ENCODE assay signal across 8 cellular contexts in the genomic region with DNA sequence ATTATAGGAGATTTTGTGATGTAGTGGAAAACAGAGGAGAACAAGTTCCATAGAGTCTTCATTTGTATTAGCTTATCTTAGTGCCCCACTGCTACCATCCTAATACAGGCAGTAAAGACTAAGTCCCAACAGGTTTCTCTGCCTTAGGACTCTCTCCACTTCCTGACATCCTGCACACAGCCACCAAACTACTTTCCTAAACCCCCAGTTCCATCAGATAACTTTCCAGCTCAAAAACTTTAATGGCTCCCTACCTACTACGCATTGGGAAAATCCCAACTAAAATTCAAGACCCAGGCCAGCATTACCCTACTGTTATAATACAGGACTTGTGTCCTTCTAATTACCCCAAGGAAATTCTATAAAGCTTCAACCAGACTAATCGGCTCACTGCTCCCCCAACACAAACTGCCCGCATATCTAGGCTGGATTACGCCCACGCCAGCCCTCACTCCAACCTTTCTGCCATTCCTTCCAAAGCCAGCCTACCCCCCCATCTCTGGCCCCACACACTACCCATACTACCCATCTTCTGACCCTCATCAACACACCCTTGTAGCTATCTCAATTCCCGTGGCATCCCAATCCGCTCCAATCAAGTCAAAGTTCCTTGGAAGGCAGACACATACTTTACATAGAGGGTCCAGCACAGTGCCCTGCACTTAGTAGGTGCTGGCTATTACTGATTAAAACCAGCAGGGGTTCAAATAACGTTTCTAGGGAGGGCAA. TPM values are rescaled to one million over a fixed set of nuclear protein-coding genes. Genes with fewer than 3 reads are reported as not detected.
DNase-seq lines count a peak whose midpoint lies in the region; ATAC-seq, FAIRE-seq and TF ChIP-seq lines count a peak whose summit lies in the region.

No MANE protein-coding gene starts in this region.

- no peaks in the 10 kb centered on the region for H3K9me2 ChIP-seq in hepatocyte (replicated peaks; ENCODE audit: insufficient read depth)

- peaks cover 36% of the 10 kb centered on the region for H3K36me3 ChIP-seq in WERI-Rb-1
- H3K36me3 ChIP-seq in hepatocyte (replicated peaks; ENCODE audit: insufficient read depth, low read depth) = no peaks in the 10 kb centered on the region
- H3K36me3 ChIP-seq in stomach = peaks cover 0 to 11% (median 0%) of the 10 kb centered on the region in 4 donors

- peak overlapping the region; percentile 89 for H3K4me2 ChIP-seq in hepatocyte

- H3K9me3 ChIP-seq in WERI-Rb-1 (ENCODE audit: severe bottlenecking) = no peaks in the 10 kb centered on the region
- H3K9me3 ChIP-seq in hepatocyte (ENCODE audit: low read depth) = no peaks in the 10 kb centered on the region
- no peaks in the 10 kb centered on the region for H3K9me3 ChIP-seq in stomach

- peak overlapping the region; percentile 93 for H3K4me3 ChIP-seq in WERI-Rb-1 (ENCODE audit: low read depth, low read length)
- peak overlapping the region; percentile 94 for H3K4me3 ChIP-seq in hepatocyte
- H3K4me3 ChIP-seq in stomach = peak overlapping the region; percentile 69 to 94 (median 76)

- H4K20me1 ChIP-seq in hepatocyte (ENCODE audit: insufficient read depth, poor library complexity, severe bottlenecking) = peaks cover 4% of the 10 kb centered on the region

- TF ChIP-seq CTCF in WERI-Rb-1 (IDR thresholded peaks at IDR 0.05; ENCODE audit: low read depth, low read length) (no peak), hepatocyte (IDR thresholded peaks at IDR 0.05; ENCODE audit: poor library complexity) (no peak), stomach (IDR thresholded peaks at IDR 0.05) (no peak)

- peak overlapping the region; percentile 99 for H2AFZ ChIP-seq in hepatocyte

- H3K79me2 ChIP-seq in hepatocyte = peaks cover 59% of the 10 kb centered on the region

- no peak for TF ChIP-seq POLR2A in stomach (IDR thresholded peaks at IDR 0.05)

- TF ChIP-seq EP300 in stomach (IDR thresholded peaks at IDR 0.05) = no peak

- H3K4me1 ChIP-seq in hepatocyte (ENCODE audit: insufficient read depth) (peaks cover 8% of the 10 kb centered on the region), stomach (peaks cover 22 to 57% (median 33%) of the 10 kb centered on the region in 4 donors)

- peak; percentile 55 for DNase-seq in NCI-H82 (lab: John Stamatoyannopoulos, UW)
- DNase-seq in NCI-H82 treated with DMSO at 0.1 percent for 48 hours (lab: John Stamatoyannopoulos, UW; ENCODE audit: unreplicated experiment) = no peak
- peak; percentile 65 for DNase-seq in WERI-Rb-1
- peak; percentile 10 for DNase-seq in hepatocyte (ENCODE audit: low spot score)
- DNase-seq in stomach = no peak
- DNase-seq in NCI-H187 (lab: John Stamatoyannopoulos, UW) = no peak
- DNase-seq in RCC 7860 (ENCODE audit: low spot score) = no peak

- H3K27ac ChIP-seq in WERI-Rb-1 (peak overlapping the region; percentile 89), hepatocyte (peak overlapping the region; percentile 97), stomach (peak overlapping the region in 3 of 5 donors; percentile 94 to 96 (median 95))

- WGBS in hepatocyte (ENCODE audit: low lambda C conversion rate, missing lambda C conversion rate) = 45% methylated on average over 8 of the region's 8 CpGs
- WGBS in stomach, 5 donors = 29 to 57% (median 38%) methylated on average over 8 of the region's 8 CpGs

- H3K27me3 ChIP-seq in WERI-Rb-1 (ENCODE audit: insufficient read depth, low read depth, severe bottlenecking) = no peaks in the 10 kb centered on the region
- H3K27me3 ChIP-seq in hepatocyte = no peaks in the 10 kb centered on the region
- H3K27me3 ChIP-seq in stomach = no peaks in the 10 kb centered on the region

- intact Hi-C loops in stomach (cut with DNase I; ENCODE audit: low total_unique reads) = loop anchor here (5.0 kb wide), 1 partner anchor 55 kb away; no protein-coding TSS in a partner anchor

- no peak for FAIRE-seq in RCC 7860 (lab: Jason Lieb, UNC)

- ATAC-seq in GM19463 (IDR thresholded peaks at IDR 0.05; ENCODE audit: unreplicated experiment) = no peak

RNA-seq across cellular contexts. Expression of a gene that starts 1.4 kb away (rescaled TPM):
- total RNA-seq in hepatocyte (35.9 and 39.7 TPM in 2 replicates), stomach (10 to 100 TPM in 4 of 5 donors, 1 to 10 TPM in 1; 9.3 to 62.4 (median 29.0) TPM)
- polyA plus RNA-seq in hepatocyte (15.1 and 16.6 TPM in 2 replicates), stomach (1 to 10 TPM; 6.9 to 8.6 (median 7.5) TPM)

RNA-seq across cellular contexts. Expression of a gene that starts 20.4 kb away (rescaled TPM):
- total RNA-seq in hepatocyte = 7.9 and 9.2 TPM in 2 replicates
- polyA plus RNA-seq in hepatocyte = 3.2 and 5.1 TPM in 2 replicates
- total RNA-seq in stomach = 1 to 10 TPM; 1.2 to 8.3 (median 2.9) TPM
- polyA plus RNA-seq in stomach = 1 to 10 TPM; 1.1 to 4.6 (median 2.1) TPM

Comparison
In these comparisons a context has a peak if more than half of its experiments do, and no peak if none do; other contexts are left out.
1. DNase-seq: peak in NCI-H82 (single experiment), WERI-Rb-1 (single experiment) and hepatocyte (single experiment); none in NCI-H82 treated with DMSO at 0.1 percent for 48 hours (single experiment), stomach (single experiment), NCI-H187 (0 of 2) and RCC 7860 (single experiment).
2. Peak in every context shown above with its lines, with median percentiles within 50 percentile points of each other: H3K27ac ChIP-seq and H3K4me3 ChIP-seq.